In genomic region chr5:132281856-132282614, GRCh38 we compare ENCODE assay signal across 1 cellular context.
TF ChIP-seq lines count a peak whose summit lies in the region.

No MANE protein-coding gene starts in this region.

TF ChIP-seq in HCT116, 20 proteins besides CTCF, POLR2A, EP300 and RAD21 (continued from another document):
- TF ChIP-seq YY1 (IDR thresholded peaks at IDR 0.05; ENCODE audit: extremely low read depth, insufficient replicate concordance, low read depth, low read length) (no peak), TCF7L2 (IDR thresholded peaks at IDR 0.05; ENCODE audit: borderline replicate concordance, extremely low read depth, insufficient read depth, insufficient read length) (no peak), REST (IDR thresholded peaks at IDR 0.05; ENCODE audit: low read depth) (no peak), MAX (IDR thresholded peaks at IDR 0.05) (no peak), CBX3 (IDR thresholded peaks at IDR 0.05; ENCODE audit: low read depth) (no peak), SRF (IDR thresholded peaks at IDR 0.05; ENCODE audit: low read depth) (no peak), EZH2phosphoT487 (IDR thresholded peaks at IDR 0.05; ENCODE audit: borderline replicate concordance) (no peak), ZFX (IDR thresholded peaks at IDR 0.05) (no peak), SP1 (IDR thresholded peaks at IDR 0.05; ENCODE audit: low read depth) (no peak)
